Comparison of ENCODE assay signal across 1 cellular context in genomic region chr17:64505320-64506200, GRCh38.
A peak's percentile ranks its signal among the peaks of the same experiment; 100 is the strongest.
TF ChIP-seq lines count a peak whose summit lies in the region.

No MANE protein-coding gene starts in this region.

TF ChIP-seq in HepG2, 621 proteins besides CTCF, POLR2A, EP300 and RAD21 (continued from another document and continues in another):
- TF ChIP-seq KIAA2018 (CRISPR knock-in tag; IDR thresholded peaks at IDR 0.05; ENCODE audit: borderline replicate concordance) (0 out of 2 replicates have a peak, but pooled peaks have one; percentile 14), CCAR2 (optimal IDR thresholded peaks at IDR 0.05; ENCODE audit: low read depth, low read length) (no peak), HMGXB4 (CRISPR knock-in tag; IDR thresholded peaks at IDR 0.05; ENCODE audit: borderline replicate concordance in 1 of 2, low read depth in 1 of 2) (peak; percentile 40 to 47; a peak in 3 of 4 replicates), ZNF629 (CRISPR knock-in tag; conservative IDR thresholded peaks at IDR 0.05) (no peak), STAT6 (CRISPR knock-in tag; IDR thresholded peaks at IDR 0.05; ENCODE audit: borderline replicate concordance) (0 out of 2 replicates have a peak, but pooled peaks have one; percentile 11), ZNF30 (CRISPR knock-in tag; IDR thresholded peaks at IDR 0.05) (no peak), MEIS1 (CRISPR knock-in tag; IDR thresholded peaks at IDR 0.05; ENCODE audit: borderline replicate concordance) (0 out of 2 replicates have a peak, but pooled peaks have one; percentile 22), GATAD2A (CRISPR knock-in tag; IDR thresholded peaks at IDR 0.05) (peak; percentile 46; the same call in 1 of the 2 replicates), CHD2 (IDR thresholded peaks at IDR 0.05; ENCODE audit: low read depth, low read length) (no peak; the same call in 1 of the 2 replicates), ZHX2 (IDR thresholded peaks at IDR 0.05; ENCODE audit: low read depth) (peak; percentile 95), ZHX2 (CRISPR knock-in tag; IDR thresholded peaks at IDR 0.05; ENCODE audit: borderline replicate concordance) (no peak), ZNF12 (CRISPR knock-in tag; IDR thresholded peaks at IDR 0.05) (peak; percentile 29), SIN3A (IDR thresholded peaks at IDR 0.05; ENCODE audit: borderline replicate concordance, low read depth, low read length) (0 out of 2 replicates have a peak, but pooled peaks have one; percentile 52), ZNF891 (CRISPR knock-in tag; IDR thresholded peaks at IDR 0.05) (no peak), ESRRA (CRISPR knock-in tag; IDR thresholded peaks at IDR 0.05; ENCODE audit: low read depth) (no peak), AGO2 (optimal IDR thresholded peaks at IDR 0.05; ENCODE audit: low read depth, low read length) (peak; percentile 94), IRX3 (CRISPR knock-in tag; IDR thresholded peaks at IDR 0.05; ENCODE audit: borderline replicate concordance, low read depth) (no peak; the same call in 1 of the 2 replicates), ZNF354B (CRISPR knock-in tag; IDR thresholded peaks at IDR 0.05) (0 out of 2 replicates have a peak, but pooled peaks have one; percentile 26), HIVEP1 (CRISPR knock-in tag; IDR thresholded peaks at IDR 0.05) (no peak), SKI (IDR thresholded peaks at IDR 0.05; ENCODE audit: partially characterized antibody) (peak; percentile 37), ZFP37 (CRISPR knock-in tag; IDR thresholded peaks at IDR 0.05; ENCODE audit: borderline replicate concordance) (peak; percentile 70), ARID4A (CRISPR knock-in tag; IDR thresholded peaks at IDR 0.05; ENCODE audit: borderline replicate concordance) (no peak; the same call in 1 of the 2 replicates), ZNF800 (CRISPR knock-in tag; IDR thresholded peaks at IDR 0.05) (no peak), PBX3 (CRISPR knock-in tag; IDR thresholded peaks at IDR 0.05; ENCODE audit: borderline replicate concordance) (no peak), SP5 (CRISPR knock-in tag; IDR thresholded peaks at IDR 0.05; ENCODE audit: borderline replicate concordance, low read depth) (no peak)
